8 cellular contexts compared by ENCODE assay signal in genomic region chr16:17921357-17921978, GRCh38.
DNase-seq lines count a peak whose midpoint lies in the region; ATAC-seq, FAIRE-seq and TF ChIP-seq lines count a peak whose summit lies in the region.

No MANE protein-coding gene starts in this region.

- no peak overlapping the region for H2AFZ ChIP-seq in MM.1S (ENCODE audit: low read length)

- no peak overlapping the region for H3K9ac ChIP-seq in MM.1S (ENCODE audit: low read length)

- DNase-seq in activated gamma-delta T cell treated with Interleukin-2 at 50 U/mL for 16 hours (peak; percentile 26), activated gamma-delta T cell (lab: John Stamatoyannopoulos, UW) (no peak), MM.1S (peak; percentile 61), erythroblast (lab: John Stamatoyannopoulos, UW) (peak; percentile 58 to 76), frontal cortex (ENCODE audit: low spot score in 2 of 2) (no peak)
- peak; percentile 62 for DNase-seq in activated CD4-positive, alpha-beta T cell treated with anti-CD3 and anti-CD28 coated beads, Interleukin-2, amount 10 ng/mL, durations not matched to agents 7 days and 5 days
- peak; percentile 70 for DNase-seq in stimulated activated CD4-positive, alpha-beta T cell treated with anti-CD3 and anti-CD28 coated beads, Interleukin-15, amount 100 ng/mL, for 24 hours

- H3K27ac Mint-ChIP-seq in activated CD4-positive, alpha-beta T cell treated with anti-CD3 and anti-CD28 coated beads, Interleukin-2, amount 10 ng/mL, durations not matched to agents 7 days and 5 days, result no peak overlapping the region

- no peak for ATAC-seq in HG03108 (IDR thresholded peaks at IDR 0.05; ENCODE audit: unreplicated experiment)

- TF ChIP-seq POLR2A in erythroblast (IDR thresholded peaks at IDR 0.05; ENCODE audit: low read length), result no peak

- H3F3A ChIP-seq in MM.1S (ENCODE audit: insufficient read depth, low read length), result no peaks in the 10 kb centered on the region

- no peaks in the 10 kb centered on the region for H3K4me1 Mint-ChIP-seq in activated CD4-positive, alpha-beta T cell treated with anti-CD3 and anti-CD28 coated beads, Interleukin-2, amount 10 ng/mL, durations not matched to agents 7 days and 5 days

- CTCF ChIA-PET in activated CD4-positive, alpha-beta T cell treated with anti-CD3 and anti-CD28 coated beads, Interleukin-2, amount 10 ng/mL, durations not matched to agents 7 days and 5 days (lab: Charles Lee), result no interaction called here

- peaks cover 10% of the 10 kb centered on the region for H3K27me3 Mint-ChIP-seq in activated CD4-positive, alpha-beta T cell treated with anti-CD3 and anti-CD28 coated beads, Interleukin-2, amount 10 ng/mL, durations not matched to agents 7 days and 5 days

- H3K9me2 ChIP-seq in MM.1S (replicated peaks; ENCODE audit: insufficient read depth, low read length), result no peaks in the 10 kb centered on the region

- FAIRE-seq in frontal cortex (lab: Jason Lieb, UNC), result no peak

- H3K27ac ChIP-seq in MM.1S (ENCODE audit: low read length), result no peak overlapping the region

- H3K4me1 ChIP-seq in MM.1S (ENCODE audit: low read length), result no peaks in the 10 kb centered on the region

- no peaks in the 10 kb centered on the region for H3K9me3 Mint-ChIP-seq in activated CD4-positive, alpha-beta T cell treated with anti-CD3 and anti-CD28 coated beads, Interleukin-2, amount 10 ng/mL, durations not matched to agents 7 days and 5 days

- peak; percentile 85 for TF ChIP-seq CTCF in MM.1S (IDR thresholded peaks at IDR 0.05; ENCODE audit: low read length)

- no peak overlapping the region for H3K4me2 ChIP-seq in MM.1S (ENCODE audit: low read depth, low read length)

- H3K4me3 ChIP-seq in MM.1S (ENCODE audit: low read length), result no peak overlapping the region

- H3K36me3 Mint-ChIP-seq in activated CD4-positive, alpha-beta T cell treated with anti-CD3 and anti-CD28 coated beads, Interleukin-2, amount 10 ng/mL, durations not matched to agents 7 days and 5 days (ENCODE audit: low read depth), result no peaks in the 10 kb centered on the region

- H4K20me1 ChIP-seq in MM.1S (ENCODE audit: insufficient read depth, low read length), result no peaks in the 10 kb centered on the region

- no peaks in the 10 kb centered on the region for H3K9me3 ChIP-seq in MM.1S (replicated peaks; ENCODE audit: insufficient read depth, low read length)

- no peak overlapping the region for H3K4me3 Mint-ChIP-seq in activated CD4-positive, alpha-beta T cell treated with anti-CD3 and anti-CD28 coated beads, Interleukin-2, amount 10 ng/mL, durations not matched to agents 7 days and 5 days

- no peaks in the 10 kb centered on the region for H3K36me3 ChIP-seq in MM.1S (replicated peaks; ENCODE audit: insufficient read depth, low read length)

- no peaks in the 10 kb centered on the region for H3K27me3 ChIP-seq in MM.1S (replicated peaks; ENCODE audit: insufficient read depth, low read length)

- POLR2A ChIA-PET in activated CD4-positive, alpha-beta T cell treated with anti-CD3 and anti-CD28 coated beads, Interleukin-2, amount 10 ng/mL, durations not matched to agents 7 days and 5 days (lab: Charles Lee), result no interaction called here

- H3K79me2 ChIP-seq in MM.1S (ENCODE audit: low read length), result no peaks in the 10 kb centered on the region

Comparison
In these comparisons a context has a peak if more than half of its experiments do, and no peak if none do; other contexts are left out.
1. DNase-seq: peak in activated gamma-delta T cell treated with Interleukin-2 at 50 U/mL for 16 hours (single experiment), MM.1S (single experiment), activated CD4-positive, alpha-beta T cell treated with anti-CD3 and anti-CD28 coated beads, Interleukin-2, amount 10 ng/mL, durations not matched to agents 7 days and 5 days (single experiment), erythroblast (2 of 2) and stimulated activated CD4-positive, alpha-beta T cell treated with anti-CD3 and anti-CD28 coated beads, Interleukin-15, amount 100 ng/mL, for 24 hours (single experiment); none in activated gamma-delta T cell (single experiment) and frontal cortex (0 of 2).